Comparison of ENCODE assay signal across 12 cellular contexts in genomic region chr6:143176090-143177021, GRCh38.
DNase-seq lines count a peak whose midpoint lies in the region; ATAC-seq, FAIRE-seq and TF ChIP-seq lines count a peak whose summit lies in the region.
"Had no signal": no experiment of that assay in that cellular context is flagged by ENCODE, and none has a peak within 500 bp of the region (broad histone marks: within the 10 kb centered on the region; RNA-seq: fewer than 3 reads in every experiment).

No MANE protein-coding gene starts in this region.

- H3K79me2 ChIP-seq in KMS-11 (ENCODE audit: insufficient read depth, low read depth) (no peaks in the 10 kb centered on the region), astrocyte (ENCODE audit: insufficient read depth, low read length) (peaks cover 4% of the 10 kb centered on the region), keratinocyte (ENCODE audit: control insufficient read depth, insufficient read depth, low read length) (peaks cover 10% of the 10 kb centered on the region)

- no peak overlapping the region for H2AFZ ChIP-seq in KMS-11 (ENCODE audit: low read depth)
- peak overlapping the region; percentile 3 for H2AFZ ChIP-seq in astrocyte (ENCODE audit: low read depth, low read length)
- H2AFZ ChIP-seq in keratinocyte (ENCODE audit: control insufficient read depth, low read length) = peak overlapping the region; percentile 63

- H3K36me3 Mint-ChIP-seq in astrocyte (ENCODE audit: low read depth, unreplicated experiment) = peaks cover 11% of the 10 kb centered on the region
- peaks cover 50 to 63% of the 10 kb centered on the region in 2 donors for H3K36me3 Mint-ChIP-seq in stimulated activated naive B cell treated with anti-CD40 and anti-IgM and Interleukin-4, amounts not matched to agents 10 μg/mL and 1 μg/mL and 100 μg/mL, for 72 hours

- ATAC-seq in GM18517 (IDR thresholded peaks at IDR 0.05; ENCODE audit: unreplicated experiment) = no peak
- no peak for ATAC-seq in GM19324 (IDR thresholded peaks at IDR 0.05; ENCODE audit: low FRiP score, unreplicated experiment)
- no peak for ATAC-seq in stimulated activated naive B cell treated with anti-CD40 and anti-IgM and Interleukin-4, amounts not matched to agents 10 μg/mL and 1 μg/mL and 100 μg/mL, for 72 hours (replicated peaks)
- ATAC-seq in GM18511 (IDR thresholded peaks at IDR 0.05; ENCODE audit: unreplicated experiment) = no peak

- FAIRE-seq in astrocyte (lab: Jason Lieb, UNC) (peak; percentile 82), keratinocyte (lab: Jason Lieb, UNC) (peak; percentile 96)

- no peaks in the 10 kb centered on the region for H3K27me3 ChIP-seq in KMS-11 (ENCODE audit: insufficient read depth, low read depth)
- H3K27me3 ChIP-seq in astrocyte (ENCODE audit: insufficient read depth, low read length) = no peaks in the 10 kb centered on the region
- H3K27me3 ChIP-seq in keratinocyte (ENCODE audit: control insufficient read depth, extremely low read depth, insufficient read depth, low read length) = no peaks in the 10 kb centered on the region
- H3K27me3 ChIP-seq: MG63 had no signal

- H3K9me3 ChIP-seq in astrocyte (ENCODE audit: insufficient read depth, low read depth, low read length) (no peaks in the 10 kb centered on the region), keratinocyte (ENCODE audit: control insufficient read depth, low read depth, low read length) (no peaks in the 10 kb centered on the region)

- dilution Hi-C loops in keratinocyte (cut with MboI; ENCODE audit: extremely low pct_ligation_motif_present, low sequenced_read_pairs) = no loop called here

- TF ChIP-seq CTCF in C4-2B (conservative IDR thresholded peaks at IDR 0.05) (peak; percentile 30), KMS-11 (conservative IDR thresholded peaks at IDR 0.05; ENCODE audit: low read depth, low read length) (peak; percentile 34; the same call in 1 of the 2 replicates), astrocyte (IDR thresholded peaks at IDR 0.05; ENCODE audit: insufficient read depth, low read depth, low read length) (peak; percentile 24), keratinocyte (optimal IDR thresholded peaks at IDR 0.05 in 1 of 3, IDR thresholded peaks at IDR 0.05 in 1 of 3, conservative IDR thresholded peaks at IDR 0.05 in 1 of 3; ENCODE audit: extremely low read depth in 1 of 3, insufficient read depth in 2 of 3, low read length in 3 of 3) (peak; percentile 9 to 57 (median 41))

- H4K20me1 ChIP-seq in KMS-11 (ENCODE audit: insufficient read depth) = no peaks in the 10 kb centered on the region
- no peaks in the 10 kb centered on the region for H4K20me1 ChIP-seq in astrocyte (ENCODE audit: insufficient read depth, low read length)
- no peaks in the 10 kb centered on the region for H4K20me1 ChIP-seq in keratinocyte (ENCODE audit: control insufficient read depth, extremely low read depth, insufficient read depth, low read length)

- H3K36me3 ChIP-seq in KMS-11 (ENCODE audit: insufficient read depth) (no peaks in the 10 kb centered on the region), astrocyte (ENCODE audit: insufficient read depth, low read length) (no peaks in the 10 kb centered on the region), keratinocyte (ENCODE audit: control insufficient read depth in 2 of 2, extremely low read depth in 1 of 2, insufficient read depth in 2 of 2, low read length in 2 of 2) (peaks cover 0 to 7% of the 10 kb centered on the region in 2 experiments)

- H3K27ac Mint-ChIP-seq in astrocyte (ENCODE audit: unreplicated experiment) = peak overlapping the region; percentile 67
- no peak overlapping the region for H3K27ac Mint-ChIP-seq in stimulated activated naive B cell treated with anti-CD40 and anti-IgM and Interleukin-4, amounts not matched to agents 10 μg/mL and 1 μg/mL and 100 μg/mL, for 72 hours

- DNase-seq in astrocyte (ENCODE audit: low read depth) (peak; percentile 99), keratinocyte (ENCODE audit: low read depth, low spot score) (peak; percentile 50)
- DNase-seq in stimulated activated naive B cell treated with anti-CD40 and anti-IgM and Interleukin-4, amounts not matched to agents 10 μg/mL and 1 μg/mL and 100 μg/mL, for 72 hours = no peak
- DNase-seq: activated CD4-positive, alpha-beta T cell treated with anti-CD3 and anti-CD28 coated beads, Interleukin-2, amount 50 U/mL, for 48 hours; DMS79 treated with DMSO at 0.1 percent for 48 hours; MG63 had no signal

- peak overlapping the region; percentile 62 for H3K4me3 Mint-ChIP-seq in astrocyte (ENCODE audit: unreplicated experiment)
- H3K4me3 Mint-ChIP-seq in stimulated activated naive B cell treated with anti-CD40 and anti-IgM and Interleukin-4, amounts not matched to agents 10 μg/mL and 1 μg/mL and 100 μg/mL, for 72 hours = no peak overlapping the region
- H3K4me3 Mint-ChIP-seq: central memory CD8-positive, alpha-beta T cell had no signal

- H3K9me1 ChIP-seq in keratinocyte (ENCODE audit: control insufficient read depth, extremely low read depth, insufficient read depth, low read length) = no peaks in the 10 kb centered on the region

- H3K27ac ChIP-seq in C4-2B = no peak overlapping the region
- no peak overlapping the region for H3K27ac ChIP-seq in KMS-11
- peak overlapping the region; percentile 85 for H3K27ac ChIP-seq in astrocyte (ENCODE audit: low read depth, low read length)
- peak overlapping the region; percentile 73 for H3K27ac ChIP-seq in keratinocyte (ENCODE audit: control insufficient read depth, insufficient read depth, low read length)

- no peak overlapping the region for H3K4me2 ChIP-seq in KMS-11
- peak overlapping the region; percentile 66 for H3K4me2 ChIP-seq in astrocyte (ENCODE audit: low read length)
- peak overlapping the region; percentile 79 for H3K4me2 ChIP-seq in keratinocyte (ENCODE audit: control insufficient read depth, extremely low read depth, insufficient read depth, low read depth, low read length)

- no peaks in the 10 kb centered on the region for H3K27me3 Mint-ChIP-seq in astrocyte (ENCODE audit: low read depth, unreplicated experiment)
- no peaks in the 10 kb centered on the region for H3K27me3 Mint-ChIP-seq in stimulated activated naive B cell treated with anti-CD40 and anti-IgM and Interleukin-4, amounts not matched to agents 10 μg/mL and 1 μg/mL and 100 μg/mL, for 72 hours
- H3K27me3 Mint-ChIP-seq: central memory CD8-positive, alpha-beta T cell had no signal

- no peaks in the 10 kb centered on the region for H3K4me1 ChIP-seq in KMS-11 (ENCODE audit: low read depth, poor library complexity, severe bottlenecking)
- H3K4me1 ChIP-seq in astrocyte (ENCODE audit: insufficient read depth, low read length) = peaks cover 8% of the 10 kb centered on the region
- peaks cover 18% of the 10 kb centered on the region for H3K4me1 ChIP-seq in keratinocyte (ENCODE audit: control insufficient read depth, extremely low read depth, insufficient read depth, low read length)

- peaks cover 20% of the 10 kb centered on the region for H3K4me1 Mint-ChIP-seq in astrocyte (ENCODE audit: low read depth, unreplicated experiment)
- peaks cover 0 to 2% of the 10 kb centered on the region in 2 donors for H3K4me1 Mint-ChIP-seq in stimulated activated naive B cell treated with anti-CD40 and anti-IgM and Interleukin-4, amounts not matched to agents 10 μg/mL and 1 μg/mL and 100 μg/mL, for 72 hours
- H3K4me1 Mint-ChIP-seq: central memory CD8-positive, alpha-beta T cell had no signal

- H3K9ac ChIP-seq in KMS-11 (no peak overlapping the region), astrocyte (ENCODE audit: low read length) (peak overlapping the region; percentile 57), keratinocyte (ENCODE audit: control insufficient read depth, extremely low read depth, insufficient read depth, low read length) (peak overlapping the region; percentile 62)

- peaks cover 7% of the 10 kb centered on the region for H3K9me3 Mint-ChIP-seq in astrocyte (ENCODE audit: unreplicated experiment)
- H3K9me3 Mint-ChIP-seq in stimulated activated naive B cell treated with anti-CD40 and anti-IgM and Interleukin-4, amounts not matched to agents 10 μg/mL and 1 μg/mL and 100 μg/mL, for 72 hours = peaks cover 29 to 30% of the 10 kb centered on the region in 2 donors

- H3K4me3 ChIP-seq in KMS-11 (IDR thresholded peaks at IDR 0.05; ENCODE audit: insufficient read depth, low read depth, low read length) (no peak overlapping the region), astrocyte (ENCODE audit: insufficient read depth, low read depth, low read length) (no peak overlapping the region), keratinocyte (ENCODE audit: control insufficient read depth in 2 of 3, extremely low read depth in 1 of 3, insufficient read depth in 2 of 3, low read depth in 1 of 3, low read length in 3 of 3) (peak overlapping the region in 2 of 3 experiments; percentile 25 to 33)
- H3K4me3 ChIP-seq: MG63 had no signal

Comparison
In these comparisons a context has a peak if more than half of its experiments do, and no peak if none do; other contexts are left out.
1. H3K27ac ChIP-seq: peak in astrocyte (single experiment) and keratinocyte (single experiment); none in C4-2B (single experiment) and KMS-11 (single experiment).
2. H3K4me3 ChIP-seq: peak in keratinocyte (2 of 3); none in KMS-11 (single experiment) and astrocyte (single experiment).
3. Peak in every context shown above with its lines, with median percentiles within 50 percentile points of each other: CTCF ChIP-seq.